Comparison of ENCODE assay signal across 1 cellular context in the genomic region with DNA sequence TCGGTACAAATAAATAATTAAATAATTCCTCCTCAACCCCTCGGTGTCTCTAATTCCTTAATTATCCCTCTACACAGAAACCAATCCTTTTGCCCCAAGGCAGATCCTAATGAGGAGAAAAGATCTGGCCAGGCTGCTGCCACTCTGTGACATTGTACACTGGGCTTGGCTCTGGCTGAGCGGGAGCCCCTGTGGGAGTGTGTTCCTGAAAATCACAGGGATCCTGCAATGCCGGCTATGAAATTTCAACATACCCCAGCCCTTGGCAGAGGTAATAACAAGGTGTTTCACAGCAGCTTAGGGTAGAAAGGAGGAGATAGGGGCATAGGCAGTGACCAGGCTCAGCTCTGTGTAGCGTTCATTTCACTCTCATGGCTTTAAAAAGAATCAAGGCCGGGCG.
TF ChIP-seq lines count a peak whose summit lies in the region.

No MANE protein-coding gene starts in this region.

TF ChIP-seq in SK-N-SH treated with all-trans-retinoic acid at 6 μM for 48 hours, 23 proteins besides CTCF, POLR2A, EP300 and RAD21 (continued from another document):
- TF ChIP-seq, protein P1, sequence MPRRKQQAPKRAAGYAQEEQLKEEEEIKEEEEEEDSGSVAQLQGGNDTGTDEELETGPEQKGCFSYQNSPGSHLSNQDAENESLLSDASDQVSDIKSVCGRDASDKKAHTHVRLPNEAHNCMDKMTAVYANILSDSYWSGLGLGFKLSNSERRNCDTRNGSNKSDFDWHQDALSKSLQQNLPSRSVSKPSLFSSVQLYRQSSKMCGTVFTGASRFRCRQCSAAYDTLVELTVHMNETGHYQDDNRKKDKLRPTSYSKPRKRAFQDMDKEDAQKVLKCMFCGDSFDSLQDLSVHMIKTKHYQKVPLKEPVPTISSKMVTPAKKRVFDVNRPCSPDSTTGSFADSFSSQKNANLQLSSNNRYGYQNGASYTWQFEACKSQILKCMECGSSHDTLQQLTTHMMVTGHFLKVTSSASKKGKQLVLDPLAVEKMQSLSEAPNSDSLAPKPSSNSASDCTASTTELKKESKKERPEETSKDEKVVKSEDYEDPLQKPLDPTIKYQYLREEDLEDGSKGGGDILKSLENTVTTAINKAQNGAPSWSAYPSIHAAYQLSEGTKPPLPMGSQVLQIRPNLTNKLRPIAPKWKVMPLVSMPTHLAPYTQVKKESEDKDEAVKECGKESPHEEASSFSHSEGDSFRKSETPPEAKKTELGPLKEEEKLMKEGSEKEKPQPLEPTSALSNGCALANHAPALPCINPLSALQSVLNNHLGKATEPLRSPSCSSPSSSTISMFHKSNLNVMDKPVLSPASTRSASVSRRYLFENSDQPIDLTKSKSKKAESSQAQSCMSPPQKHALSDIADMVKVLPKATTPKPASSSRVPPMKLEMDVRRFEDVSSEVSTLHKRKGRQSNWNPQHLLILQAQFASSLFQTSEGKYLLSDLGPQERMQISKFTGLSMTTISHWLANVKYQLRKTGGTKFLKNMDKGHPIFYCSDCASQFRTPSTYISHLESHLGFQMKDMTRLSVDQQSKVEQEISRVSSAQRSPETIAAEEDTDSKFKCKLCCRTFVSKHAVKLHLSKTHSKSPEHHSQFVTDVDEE (CRISPR knock-in tag; IDR thresholded peaks at IDR 0.05): no peak
- TF ChIP-seq ZC3H10 (CRISPR knock-in tag; IDR thresholded peaks at IDR 0.05) (no peak), ZFP3 (CRISPR knock-in tag; IDR thresholded peaks at IDR 0.05) (no peak), ZNF565 (CRISPR knock-in tag; conservative IDR thresholded peaks at IDR 0.05; ENCODE audit: low read depth) (no peak), ESRRG (CRISPR knock-in tag; IDR thresholded peaks at IDR 0.05) (no peak), TOX (CRISPR knock-in tag; IDR thresholded peaks at IDR 0.05; ENCODE audit: borderline replicate concordance) (no peak), GLIS3 (CRISPR knock-in tag; IDR thresholded peaks at IDR 0.05) (no peak), PPARA (CRISPR knock-in tag; IDR thresholded peaks at IDR 0.05; ENCODE audit: borderline replicate concordance) (no peak)
- TF ChIP-seq, protein P2, sequence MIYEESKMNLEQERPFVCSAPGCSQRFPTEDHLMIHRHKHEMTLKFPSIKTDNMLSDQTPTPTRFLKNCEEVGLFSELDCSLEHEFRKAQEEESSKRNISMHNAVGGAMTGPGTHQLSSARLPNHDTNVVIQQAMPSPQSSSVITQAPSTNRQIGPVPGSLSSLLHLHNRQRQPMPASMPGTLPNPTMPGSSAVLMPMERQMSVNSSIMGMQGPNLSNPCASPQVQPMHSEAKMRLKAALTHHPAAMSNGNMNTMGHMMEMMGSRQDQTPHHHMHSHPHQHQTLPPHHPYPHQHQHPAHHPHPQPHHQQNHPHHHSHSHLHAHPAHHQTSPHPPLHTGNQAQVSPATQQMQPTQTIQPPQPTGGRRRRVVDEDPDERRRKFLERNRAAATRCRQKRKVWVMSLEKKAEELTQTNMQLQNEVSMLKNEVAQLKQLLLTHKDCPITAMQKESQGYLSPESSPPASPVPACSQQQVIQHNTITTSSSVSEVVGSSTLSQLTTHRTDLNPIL (CRISPR knock-in tag; IDR thresholded peaks at IDR 0.05; ENCODE audit: low read depth): no peak
- TF ChIP-seq, protein P3, sequence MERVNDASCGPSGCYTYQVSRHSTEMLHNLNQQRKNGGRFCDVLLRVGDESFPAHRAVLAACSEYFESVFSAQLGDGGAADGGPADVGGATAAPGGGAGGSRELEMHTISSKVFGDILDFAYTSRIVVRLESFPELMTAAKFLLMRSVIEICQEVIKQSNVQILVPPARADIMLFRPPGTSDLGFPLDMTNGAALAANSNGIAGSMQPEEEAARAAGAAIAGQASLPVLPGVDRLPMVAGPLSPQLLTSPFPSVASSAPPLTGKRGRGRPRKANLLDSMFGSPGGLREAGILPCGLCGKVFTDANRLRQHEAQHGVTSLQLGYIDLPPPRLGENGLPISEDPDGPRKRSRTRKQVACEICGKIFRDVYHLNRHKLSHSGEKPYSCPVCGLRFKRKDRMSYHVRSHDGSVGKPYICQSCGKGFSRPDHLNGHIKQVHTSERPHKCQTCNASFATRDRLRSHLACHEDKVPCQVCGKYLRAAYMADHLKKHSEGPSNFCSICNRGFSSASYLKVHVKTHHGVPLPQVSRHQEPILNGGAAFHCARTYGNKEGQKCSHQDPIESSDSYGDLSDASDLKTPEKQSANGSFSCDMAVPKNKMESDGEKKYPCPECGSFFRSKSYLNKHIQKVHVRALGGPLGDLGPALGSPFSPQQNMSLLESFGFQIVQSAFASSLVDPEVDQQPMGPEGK (CRISPR knock-in tag; IDR thresholded peaks at IDR 0.05; ENCODE audit: borderline replicate concordance): no peak
- TF ChIP-seq, protein P4, sequence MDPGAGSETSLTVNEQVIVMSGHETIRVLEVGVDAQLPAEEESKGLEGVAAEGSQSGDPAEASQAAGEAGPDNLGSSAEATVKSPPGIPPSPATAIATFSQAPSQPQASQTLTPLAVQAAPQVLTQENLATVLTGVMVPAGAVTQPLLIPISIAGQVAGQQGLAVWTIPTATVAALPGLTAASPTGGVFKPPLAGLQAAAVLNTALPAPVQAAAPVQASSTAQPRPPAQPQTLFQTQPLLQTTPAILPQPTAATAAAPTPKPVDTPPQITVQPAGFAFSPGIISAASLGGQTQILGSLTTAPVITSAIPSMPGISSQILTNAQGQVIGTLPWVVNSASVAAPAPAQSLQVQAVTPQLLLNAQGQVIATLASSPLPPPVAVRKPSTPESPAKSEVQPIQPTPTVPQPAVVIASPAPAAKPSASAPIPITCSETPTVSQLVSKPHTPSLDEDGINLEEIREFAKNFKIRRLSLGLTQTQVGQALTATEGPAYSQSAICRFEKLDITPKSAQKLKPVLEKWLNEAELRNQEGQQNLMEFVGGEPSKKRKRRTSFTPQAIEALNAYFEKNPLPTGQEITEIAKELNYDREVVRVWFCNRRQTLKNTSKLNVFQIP (CRISPR knock-in tag; IDR thresholded peaks at IDR 0.05; ENCODE audit: borderline replicate concordance, low read depth): no peak
- TF ChIP-seq, protein P5, sequence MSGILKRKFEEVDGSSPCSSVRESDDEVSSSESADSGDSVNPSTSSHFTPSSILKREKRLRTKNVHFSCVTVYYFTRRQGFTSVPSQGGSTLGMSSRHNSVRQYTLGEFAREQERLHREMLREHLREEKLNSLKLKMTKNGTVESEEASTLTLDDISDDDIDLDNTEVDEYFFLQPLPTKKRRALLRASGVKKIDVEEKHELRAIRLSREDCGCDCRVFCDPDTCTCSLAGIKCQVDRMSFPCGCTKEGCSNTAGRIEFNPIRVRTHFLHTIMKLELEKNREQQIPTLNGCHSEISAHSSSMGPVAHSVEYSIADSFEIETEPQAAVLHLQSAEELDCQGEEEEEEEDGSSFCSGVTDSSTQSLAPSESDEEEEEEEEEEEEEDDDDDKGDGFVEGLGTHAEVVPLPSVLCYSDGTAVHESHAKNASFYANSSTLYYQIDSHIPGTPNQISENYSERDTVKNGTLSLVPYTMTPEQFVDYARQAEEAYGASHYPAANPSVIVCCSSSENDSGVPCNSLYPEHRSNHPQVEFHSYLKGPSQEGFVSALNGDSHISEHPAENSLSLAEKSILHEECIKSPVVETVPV (CRISPR knock-in tag; IDR thresholded peaks at IDR 0.05): no peak
TF ChIP-seq in SK-N-SH treated with all-trans-retinoic acid at 6 μM for 48 hours: peak in this region for 0.
